ENCODE assay signal across 12 cellular contexts in genomic region chr16:3456374-3456773, GRCh38. TPM values are rescaled to one million over a fixed set of nuclear protein-coding genes. Genes with fewer than 3 reads are reported as not detected.
DNase-seq lines count a peak whose midpoint lies in the region; ATAC-seq and TF ChIP-seq lines count a peak whose summit lies in the region.
"Had no signal": no experiment of that assay in that cellular context is flagged by ENCODE, and none has a peak within 500 bp of the region (broad histone marks: within the 10 kb centered on the region; RNA-seq: fewer than 3 reads in every experiment).

No MANE protein-coding gene starts in this region.

- H3K9me3 ChIP-seq in left lung, result no peaks in the 10 kb centered on the region
- no peaks in the 10 kb centered on the region for H3K9me3 ChIP-seq in thyroid gland
- H3K9me3 ChIP-seq: uterus had no signal

- no peak for TF ChIP-seq POLR2A in thyroid gland (IDR thresholded peaks at IDR 0.05)

- 52 to 57% methylated on average over 3 of the region's 3 CpGs for WGBS in thyroid gland, 2 donors

- no peaks in the 10 kb centered on the region for H3K9me3 Mint-ChIP-seq in activated naive CD4-positive, alpha-beta T cell treated with anti-CD3 and anti-CD28 coated beads, Interleukin-2, amount 50 U/mL, for 24 hours
- no peaks in the 10 kb centered on the region for H3K9me3 Mint-ChIP-seq in activated CD8-positive, alpha-beta T cell treated with anti-CD3 and anti-CD28 coated beads, Interleukin-2, amount 10 ng/mL, durations not matched to agents 7 days and 5 days (ENCODE audit: insufficient read depth)

- intact Hi-C loops in left lung (cut with DNase I), result no loop called here
- intact Hi-C loops in thyroid gland (cut with DNase I), result no loop called here

- POLR2A ChIA-PET in activated CD8-positive, alpha-beta T cell treated with anti-CD3 and anti-CD28 coated beads, Interleukin-2, amount 10 ng/mL, durations not matched to agents 7 days and 5 days (lab: Charles Lee), result interaction anchor here (1.9 kb wide), 1 partner anchor 13 kb away, joined by 16 read pairs; the partner anchor contains the start of genes NAA60 and ZNF597

- peak overlapping the region; percentile 88 for H3K4me3 Mint-ChIP-seq in activated naive CD4-positive, alpha-beta T cell treated with anti-CD3 and anti-CD28 coated beads, Interleukin-2, amount 50 U/mL, for 24 hours
- peak overlapping the region; percentile 55 for H3K4me3 Mint-ChIP-seq in activated CD8-positive, alpha-beta T cell treated with anti-CD3 and anti-CD28 coated beads, Interleukin-2, amount 10 ng/mL, durations not matched to agents 7 days and 5 days

- peaks cover 35% of the 10 kb centered on the region for H3K4me1 Mint-ChIP-seq in activated naive CD4-positive, alpha-beta T cell treated with anti-CD3 and anti-CD28 coated beads, Interleukin-2, amount 50 U/mL, for 24 hours
- H3K4me1 Mint-ChIP-seq in activated CD8-positive, alpha-beta T cell treated with anti-CD3 and anti-CD28 coated beads, Interleukin-2, amount 10 ng/mL, durations not matched to agents 7 days and 5 days (ENCODE audit: low read depth), result peaks cover 40% of the 10 kb centered on the region

- H3K27me3 ChIP-seq in left lung, result no peaks in the 10 kb centered on the region
- H3K27me3 ChIP-seq in thyroid gland, result no peaks in the 10 kb centered on the region
- H3K27me3 ChIP-seq: uterus had no signal

- TF ChIP-seq CTCF in left lung (IDR thresholded peaks at IDR 0.05) (no peak), thyroid gland (IDR thresholded peaks at IDR 0.05) (no peak)

- H3K4me1 ChIP-seq in left lung, result peaks cover 30 to 53% of the 10 kb centered on the region in 2 donors
- peaks cover 28 to 34% of the 10 kb centered on the region in 2 donors for H3K4me1 ChIP-seq in thyroid gland

- no peak for ATAC-seq in activated CD8-positive, alpha-beta T cell treated with anti-CD3 and anti-CD28 coated beads, Interleukin-2, amount 10 ng/mL, durations not matched to agents 7 days and 5 days
- ATAC-seq in left lung, result no peak
- no peak for ATAC-seq in GM19328 (IDR thresholded peaks at IDR 0.05; ENCODE audit: unreplicated experiment)
- ATAC-seq in HG03280 (IDR thresholded peaks at IDR 0.05; ENCODE audit: unreplicated experiment), result no peak
- no peak for ATAC-seq in GM21576 (IDR thresholded peaks at IDR 0.05; ENCODE audit: unreplicated experiment)

- H3K27ac ChIP-seq in left lung (peak overlapping the region; percentile 30 to 95), thyroid gland (peak overlapping the region in 1 of 3 donors; percentile 87)

- DNase-seq in activated naive CD4-positive, alpha-beta T cell treated with Interleukin-2 at 50 U/mL for 16 hours, result no peak
- no peak for DNase-seq in activated CD8-positive, alpha-beta T cell treated with anti-CD3 and anti-CD28 coated beads, Interleukin-2, amount 10 ng/mL, durations not matched to agents 7 days and 5 days
- DNase-seq in left lung, result no peak
- peak; percentile 42 to 51 for DNase-seq in thyroid gland
- DNase-seq: EL, Karpas-422, uterus had no signal

- H3K27me3 Mint-ChIP-seq in activated naive CD4-positive, alpha-beta T cell treated with anti-CD3 and anti-CD28 coated beads, Interleukin-2, amount 50 U/mL, for 24 hours, result no peaks in the 10 kb centered on the region
- H3K27me3 Mint-ChIP-seq in activated CD8-positive, alpha-beta T cell treated with anti-CD3 and anti-CD28 coated beads, Interleukin-2, amount 10 ng/mL, durations not matched to agents 7 days and 5 days (ENCODE audit: low read depth), result no peaks in the 10 kb centered on the region

- CTCF ChIA-PET in activated CD8-positive, alpha-beta T cell treated with anti-CD3 and anti-CD28 coated beads, Interleukin-2, amount 10 ng/mL, durations not matched to agents 7 days and 5 days (lab: Charles Lee), result no interaction called here

- peak overlapping the region; percentile 92 for H3K27ac Mint-ChIP-seq in activated naive CD4-positive, alpha-beta T cell treated with anti-CD3 and anti-CD28 coated beads, Interleukin-2, amount 50 U/mL, for 24 hours
- peak overlapping the region; percentile 87 for H3K27ac Mint-ChIP-seq in activated CD8-positive, alpha-beta T cell treated with anti-CD3 and anti-CD28 coated beads, Interleukin-2, amount 10 ng/mL, durations not matched to agents 7 days and 5 days

- H3K36me3 ChIP-seq in left lung, result no peaks in the 10 kb centered on the region
- H3K36me3 ChIP-seq in thyroid gland, result no peaks in the 10 kb centered on the region
- H3K36me3 ChIP-seq: uterus had no signal

- H3K4me3 ChIP-seq in left lung, result peak overlapping the region in 1 of 2 donors; percentile 87
- H3K4me3 ChIP-seq in thyroid gland (replicated peaks in 1 of 3), result no peak overlapping the region

- H3K36me3 Mint-ChIP-seq in activated naive CD4-positive, alpha-beta T cell treated with anti-CD3 and anti-CD28 coated beads, Interleukin-2, amount 50 U/mL, for 24 hours, result no peaks in the 10 kb centered on the region
- H3K36me3 Mint-ChIP-seq in activated CD8-positive, alpha-beta T cell treated with anti-CD3 and anti-CD28 coated beads, Interleukin-2, amount 10 ng/mL, durations not matched to agents 7 days and 5 days (ENCODE audit: low read depth), result peaks cover 17% of the 10 kb centered on the region

RNA-seq across cellular contexts. Expression of gene NAA60, which starts 12.9 kb away (rescaled TPM):
- total RNA-seq in activated CD8-positive, alpha-beta T cell treated with anti-CD3 and anti-CD28 coated beads, Interleukin-2, amount 10 ng/mL, durations not matched to agents 7 days and 5 days, result 10 to 100 TPM; 46.3 to 49.0 TPM
- total RNA-seq in left lung (10 to 100 TPM; 47.8 to 49.4 TPM), thyroid gland (10 to 100 TPM; 22.7 to 42.2 (median 31.0) TPM)

RNA-seq across cellular contexts. Expression of gene ZNF597, which starts 13.1 kb away (rescaled TPM):
- 1 to 10 TPM; 2.4 to 2.7 TPM for total RNA-seq in activated CD8-positive, alpha-beta T cell treated with anti-CD3 and anti-CD28 coated beads, Interleukin-2, amount 10 ng/mL, durations not matched to agents 7 days and 5 days
- total RNA-seq in left lung (1 to 10 TPM; 3.2 to 4.1 TPM), thyroid gland (1 to 10 TPM; 2.7 to 6.8 (median 4.3) TPM)

RNA-seq across cellular contexts. Expression of gene C16orf90, which starts 38.9 kb away (rescaled TPM):
- not detected for total RNA-seq in activated CD8-positive, alpha-beta T cell treated with anti-CD3 and anti-CD28 coated beads, Interleukin-2, amount 10 ng/mL, durations not matched to agents 7 days and 5 days
- total RNA-seq in left lung (not detected), thyroid gland (not detected)
- total RNA-seq: renal cortical epithelial cell, uterus had no signal

RNA-seq across cellular contexts. Expression of gene CLUAP1, which starts 44.4 kb away (rescaled TPM):
- total RNA-seq in activated CD8-positive, alpha-beta T cell treated with anti-CD3 and anti-CD28 coated beads, Interleukin-2, amount 10 ng/mL, durations not matched to agents 7 days and 5 days, result 10 to 100 TPM; 15.4 to 16.1 TPM
- total RNA-seq in left lung, result 10 to 100 TPM; 21.6 to 27.3 TPM
- total RNA-seq in thyroid gland, result 10 to 100 TPM; 24.6 to 31.6 (median 29.4) TPM

RNA-seq across cellular contexts. Expression of gene ZNF174, which starts 55.4 kb away (rescaled TPM):
- 10 to 100 TPM; 10.4 to 12.3 TPM for total RNA-seq in activated CD8-positive, alpha-beta T cell treated with anti-CD3 and anti-CD28 coated beads, Interleukin-2, amount 10 ng/mL, durations not matched to agents 7 days and 5 days
- total RNA-seq in left lung (1 to 10 TPM; 8.1 to 9.2 TPM), thyroid gland (10 to 100 TPM; 12.1 to 16.7 (median 16.1) TPM)

Comparison
In these comparisons a context has a peak if more than half of its experiments do, and no peak if none do; other contexts are left out.
1. DNase-seq: peak in thyroid gland (2 of 2); none in activated naive CD4-positive, alpha-beta T cell treated with Interleukin-2 at 50 U/mL for 16 hours (single experiment), activated CD8-positive, alpha-beta T cell treated with anti-CD3 and anti-CD28 coated beads, Interleukin-2, amount 10 ng/mL, durations not matched to agents 7 days and 5 days (single experiment) and left lung (0 of 2).